ENCODE assay signal across 9 cellular contexts in genomic region chr16:81094771-81095251, GRCh38. TPM values are rescaled to one million over a fixed set of nuclear protein-coding genes. Genes with fewer than 3 reads are reported as not detected.
DNase-seq lines count a peak whose midpoint lies in the region; ATAC-seq and TF ChIP-seq lines count a peak whose summit lies in the region.
"Had no signal": no experiment of that assay in that cellular context is flagged by ENCODE, and none has a peak within 500 bp of the region (broad histone marks: within the 10 kb centered on the region; RNA-seq: fewer than 3 reads in every experiment).

No MANE protein-coding gene starts in this region.

- intact Hi-C loops in IMR-90 (cut with micrococcal nuclease) (loop anchor here (5.0 to 10.0 kb wide), 3 partner anchors 58 to 920 kb away; partner anchors contain the start of genes ATMIN and GAN), breast epithelium (cut with DNase I; ENCODE audit: low total_unique reads) (no loop called here)

- H3K14ac ChIP-seq in IMR-90 (replicated peaks; ENCODE audit: low read depth, low read length), result 0 out of 2 replicates have a peak overlapping the region, but pooled peaks have one; percentile 17

- H2AK5ac ChIP-seq in IMR-90 (ENCODE audit: low read depth, low read length), result no peak overlapping the region

- dilution Hi-C loops in IMR-90 (cut with HindIII; ENCODE audit: low sequenced_read_pairs, unreplicated experiment), result no loop called here

- H4K91ac ChIP-seq in IMR-90 (ENCODE audit: insufficient read depth, low read depth, low read length), result no peak overlapping the region

- 70% methylated on average over 7 of the region's 21 CpGs; no CpG with 5 or more reads in 1 of the 2 experiments for WGBS in IMR-90 (ENCODE audit: extremely low coverage in 2 of 2, insufficient read length in 1 of 2), 2 experiments

- H3K56ac ChIP-seq in IMR-90 (ENCODE audit: extremely low read depth, insufficient read depth, low read length), result no peak overlapping the region

- H2BK5ac ChIP-seq in IMR-90 (ENCODE audit: low read depth, low read length, poor library complexity, severe bottlenecking), result no peak overlapping the region

- H3K27ac ChIP-seq in BLaER1 (no peak overlapping the region; the same call in 1 of the 2 replicates), IMR-90 (ENCODE audit: insufficient read depth, low read length) (no peak overlapping the region), breast epithelium (no peak overlapping the region), muscle layer of duodenum (ENCODE audit: low read length) (no peak overlapping the region)

- H3K23ac ChIP-seq in IMR-90 (ENCODE audit: low read depth, low read length), result peak overlapping the region; percentile 67

- no peak overlapping the region for H2BK120ac ChIP-seq in IMR-90 (ENCODE audit: low read depth, low read length)

- no peaks in the 10 kb centered on the region for H3K27me3 ChIP-seq in BLaER1
- no peaks in the 10 kb centered on the region for H3K27me3 ChIP-seq in IMR-90 (ENCODE audit: control insufficient read depth, insufficient read depth, low read length)
- H3K27me3 ChIP-seq in breast epithelium, result no peaks in the 10 kb centered on the region
- no peaks in the 10 kb centered on the region for H3K27me3 ChIP-seq in muscle layer of duodenum (ENCODE audit: low read depth, low read length)

- CTCF ChIA-PET in IMR-90 (lab: Yijun Ruan, JAX), result no interaction called here

- H3K4me1 ChIP-seq in BLaER1 (peaks cover 31% of the 10 kb centered on the region), IMR-90 (ENCODE audit: control insufficient read depth, insufficient read depth, low read length) (0 out of 2 replicates have a peak, but pooled peaks cover 2% of the 10 kb centered on the region), breast epithelium (no peaks in the 10 kb centered on the region), muscle layer of duodenum (ENCODE audit: control insufficient read depth in 1 of 2, insufficient read depth in 2 of 2, low read length in 2 of 2) (peaks cover 0 to 11% of the 10 kb centered on the region in 2 donors)

- peaks cover 7 to 30% of the 10 kb centered on the region in 2 experiments; a peak in 3 of 4 replicates for H3K79me1 ChIP-seq in IMR-90 (ENCODE audit: low read depth in 1 of 2, low read length in 2 of 2)

- H3K9ac ChIP-seq in BLaER1, result no peak overlapping the region; the same call in 1 of the 2 replicates
- no peak overlapping the region for H3K9ac ChIP-seq in IMR-90 (ENCODE audit: low read depth, low read length)

- H2BK15ac ChIP-seq in IMR-90 (ENCODE audit: low read depth, low read length), result no peak overlapping the region

- BruUV-seq in IMR-90 (replicated peaks; lab: Mats Ljungman, UMichigan), result no TSS peak

- H4K8ac ChIP-seq in IMR-90 (ENCODE audit: low read depth in 2 of 2, low read length in 2 of 2), result no peak overlapping the region

- in situ Hi-C loops in IMR-90 (cut with MboI; ENCODE audit: low sequenced_read_pairs), result no loop called here

- no peak overlapping the region for H4K5ac ChIP-seq in IMR-90 (ENCODE audit: low read depth, low read length)

- H3K9me1 ChIP-seq in IMR-90 (ENCODE audit: insufficient read depth, low read length), result no peaks in the 10 kb centered on the region

- DNase-seq in IMR-90 (peak; percentile 16), breast epithelium (ENCODE audit: low spot score in 2 of 2) (no peak), RPMI8226 (no peak), GM19240 (ENCODE audit: insufficient read length, low spot score) (no peak), NCI-H2171 treated with DMSO at 0.1 percent for 48 hours (lab: John Stamatoyannopoulos, UW) (no peak), mucosa of gallbladder (ENCODE audit: low spot score) (no peak)
- DNase-seq: occipital lobe had no signal

- H4K20me1 ChIP-seq in BLaER1, result peaks cover 8% of the 10 kb centered on the region; the same call in 1 of the 2 replicates
- H4K20me1 ChIP-seq in IMR-90 (ENCODE audit: insufficient read depth, low read length), result no peaks in the 10 kb centered on the region

- no peak overlapping the region for H2AFZ ChIP-seq in IMR-90 (replicated peaks; ENCODE audit: low read length, poor library complexity)

- no peak overlapping the region for H2AK9ac ChIP-seq in IMR-90 (replicated peaks; ENCODE audit: low read depth, low read length, poor library complexity)

- no peak for TF ChIP-seq RAD21 in IMR-90 (IDR thresholded peaks at IDR 0.05; ENCODE audit: low read length)

- H3K4me2 ChIP-seq in BLaER1 (peak overlapping the region; percentile 94), IMR-90 (ENCODE audit: low read depth, low read length) (peak overlapping the region; percentile 64)

- ATAC-seq in IMR-90 (ENCODE audit: low read depth), result no peak

- H3K9me3 ChIP-seq in BLaER1, result no peaks in the 10 kb centered on the region
- H3K9me3 ChIP-seq in IMR-90 (ENCODE audit: control insufficient read depth, insufficient read depth, low read length), result no peaks in the 10 kb centered on the region
- H3K9me3 ChIP-seq in breast epithelium, result no peaks in the 10 kb centered on the region
- H3K9me3 ChIP-seq in muscle layer of duodenum (ENCODE audit: control insufficient read depth in 1 of 2, low read length in 2 of 2), result no peaks in the 10 kb centered on the region

- H3K4me3 ChIP-seq in BLaER1 (peak overlapping the region; percentile 83), IMR-90 (ENCODE audit: insufficient read depth, low read depth, low read length) (no peak overlapping the region), breast epithelium (peak overlapping the region in 2 of 3 donors; percentile 83 to 96), muscle layer of duodenum (ENCODE audit: low read depth in 1 of 2, low read length in 2 of 2) (peak overlapping the region; percentile 60 to 89)

- H2BK20ac ChIP-seq in IMR-90 (ENCODE audit: low read depth, low read length), result no peak overlapping the region

- POLR2A ChIA-PET in IMR-90 (lab: Charles Lee; ENCODE audit: unreplicated experiment), result no interaction called here

- no peak overlapping the region for H3K4ac ChIP-seq in IMR-90 (ENCODE audit: low read depth, low read length)

- TF ChIP-seq POLR2A in IMR-90 (IDR thresholded peaks at IDR 0.05; ENCODE audit: low read depth, low read length) (no peak), breast epithelium (IDR thresholded peaks at IDR 0.05) (no peak)

- H3K36me3 ChIP-seq in BLaER1 (peaks cover 16% of the 10 kb centered on the region), IMR-90 (ENCODE audit: control insufficient read depth, insufficient read depth, low read length) (no peaks in the 10 kb centered on the region), breast epithelium (no peaks in the 10 kb centered on the region), muscle layer of duodenum (ENCODE audit: control insufficient read depth in 1 of 2, insufficient read depth in 2 of 2, low read length in 2 of 2) (no peaks in the 10 kb centered on the region)

- TF ChIP-seq CTCF in IMR-90 (conservative IDR thresholded peaks at IDR 0.05; ENCODE audit: low read depth, low read length) (no peak), breast epithelium (IDR thresholded peaks at IDR 0.05) (no peak)

- H3K18ac ChIP-seq in IMR-90 (ENCODE audit: low read depth, low read length), result no peak overlapping the region

TF ChIP-seq in IMR-90, 13 proteins besides CTCF, POLR2A, EP300 and RAD21:
- TF ChIP-seq, protein P1, sequence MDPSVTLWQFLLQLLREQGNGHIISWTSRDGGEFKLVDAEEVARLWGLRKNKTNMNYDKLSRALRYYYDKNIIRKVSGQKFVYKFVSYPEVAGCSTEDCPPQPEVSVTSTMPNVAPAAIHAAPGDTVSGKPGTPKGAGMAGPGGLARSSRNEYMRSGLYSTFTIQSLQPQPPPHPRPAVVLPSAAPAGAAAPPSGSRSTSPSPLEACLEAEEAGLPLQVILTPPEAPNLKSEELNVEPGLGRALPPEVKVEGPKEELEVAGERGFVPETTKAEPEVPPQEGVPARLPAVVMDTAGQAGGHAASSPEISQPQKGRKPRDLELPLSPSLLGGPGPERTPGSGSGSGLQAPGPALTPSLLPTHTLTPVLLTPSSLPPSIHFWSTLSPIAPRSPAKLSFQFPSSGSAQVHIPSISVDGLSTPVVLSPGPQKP (IDR thresholded peaks at IDR 0.05; ENCODE audit: borderline replicate concordance, low read depth, low read length), result no peak
- TF ChIP-seq NFE2L2 (IDR thresholded peaks at IDR 0.05; ENCODE audit: low read depth, low read length), result no peak
- TF ChIP-seq SMC3 (IDR thresholded peaks at IDR 0.05; ENCODE audit: low read depth, low read length), result no peak
- peak; percentile 76 for TF ChIP-seq MAFK (IDR thresholded peaks at IDR 0.05; ENCODE audit: low read depth, low read length)

RNA-seq across cellular contexts. Expression of gene GCSH, which starts 1.4 kb away (rescaled TPM):
- total RNA-seq in IMR-90 (2012; rRNA removed) (9.3 and 19.7 TPM in 2 replicates), breast epithelium (10 to 100 TPM; 19.9 to 22.1 (median 21.0) TPM), mucosa of gallbladder (13.1 TPM)
- polyA plus RNA-seq in IMR-90 (2012; rRNA removed), result 19.5 and 21.2 TPM in 2 replicates
- 9.1 and 14.6 TPM in 2 replicates for polyA plus RNA-seq in IMR-90 (2012; cell fraction: cytosol; rRNA removed)
- 3.7 and 5.4 TPM in 2 replicates for polyA plus RNA-seq in IMR-90 (2012; cell fraction: nucleus; rRNA removed; ENCODE audit: low replicate concordance)

RNA-seq across cellular contexts. Expression of gene C16orf46, which starts 17.8 kb away (rescaled TPM):
- under 0.01 and 0.72 TPM in 2 replicates for total RNA-seq in IMR-90 (2012; rRNA removed)
- polyA plus RNA-seq in IMR-90 (2012; rRNA removed), result 0.27 and 0.55 TPM in 2 replicates
- 0.23 TPM in 1 of 2 replicates, not detected in the other for polyA plus RNA-seq in IMR-90 (2012; cell fraction: cytosol; rRNA removed)
- 0.25 TPM in 1 of 2 replicates, not detected in the other for polyA plus RNA-seq in IMR-90 (2012; cell fraction: nucleus; rRNA removed; ENCODE audit: low replicate concordance)
- total RNA-seq in breast epithelium, result 1 to 10 TPM in 2 of 3 donors, under 1 TPM in 1; 0.64 to 4.3 (median 3.4) TPM
- total RNA-seq in mucosa of gallbladder, result 1.2 TPM

RNA-seq across cellular contexts. Expression of gene ATMIN, which starts 59.2 kb away (rescaled TPM):
- total RNA-seq in IMR-90 (2012; rRNA removed), result 38.9 and 45.9 TPM in 2 replicates
- 13.5 and 15.8 TPM in 2 replicates for polyA plus RNA-seq in IMR-90 (2012; rRNA removed)
- 5.0 and 5.6 TPM in 2 replicates for polyA plus RNA-seq in IMR-90 (2012; cell fraction: cytosol; rRNA removed)
- 1.9 and 13.6 TPM in 2 replicates for polyA plus RNA-seq in IMR-90 (2012; cell fraction: nucleus; rRNA removed; ENCODE audit: low replicate concordance)
- 10 to 100 TPM; 37.4 to 54.9 (median 42.6) TPM for total RNA-seq in breast epithelium
- total RNA-seq in mucosa of gallbladder, result 28.9 TPM
